In the genomic region with DNA sequence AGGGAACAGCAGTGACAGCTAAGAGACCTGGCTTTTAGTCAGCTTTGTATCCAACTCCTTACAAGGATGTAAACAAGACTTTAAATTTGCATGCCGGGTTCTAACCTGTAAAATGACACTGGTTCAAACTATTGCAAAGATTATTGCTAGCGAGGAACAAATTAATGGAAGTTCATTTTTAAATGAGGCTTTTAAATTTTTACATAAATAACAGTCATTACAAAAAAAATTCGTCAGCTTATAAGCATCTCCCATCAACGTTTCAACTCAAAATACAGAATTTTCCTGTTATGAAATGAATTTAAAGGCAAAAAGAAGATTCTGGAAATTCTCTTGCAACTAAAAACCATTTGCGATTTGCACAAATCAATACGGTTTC, we compare ENCODE assay signal across 8 cellular contexts. TPM values are rescaled to one million over a fixed set of nuclear protein-coding genes. Genes with fewer than 3 reads are reported as not detected.
DNase-seq lines count a peak whose midpoint lies in the region; ATAC-seq and TF ChIP-seq lines count a peak whose summit lies in the region.

No MANE protein-coding gene starts in this region.

- no peaks in the 10 kb centered on the region for H3K9me2 ChIP-seq in GM23248 (ENCODE audit: insufficient read depth)
- H3K9me2 ChIP-seq in SU-DHL-6 (replicated peaks; ENCODE audit: insufficient read depth, low read length) = no peaks in the 10 kb centered on the region

- peak overlapping the region; percentile 94 for H3K4me3 ChIP-seq in GM23248
- peak overlapping the region; percentile 91 for H3K4me3 ChIP-seq in SU-DHL-6 (ENCODE audit: insufficient read depth, low read length, poor library complexity, severe bottlenecking)
- peak overlapping the region; percentile 94 for H3K4me3 ChIP-seq in fibroblast of the aortic adventitia (ENCODE audit: low read depth, low read length)
- peak overlapping the region; percentile 85 for H3K4me3 ChIP-seq in skeletal muscle cell (ENCODE audit: low read depth, low read length)

- no peak for ATAC-seq in GM19455 (IDR thresholded peaks at IDR 0.05; ENCODE audit: unreplicated experiment)

- H3F3A ChIP-seq in GM23248 (ENCODE audit: insufficient read depth) (0 out of 2 replicates have a peak, but pooled peaks cover 4% of the 10 kb centered on the region), SU-DHL-6 (ENCODE audit: insufficient read depth) (peaks cover 5% of the 10 kb centered on the region)

- no peaks in the 10 kb centered on the region for H4K20me1 ChIP-seq in GM23248 (ENCODE audit: insufficient read depth)
- no peaks in the 10 kb centered on the region for H4K20me1 ChIP-seq in SU-DHL-6 (ENCODE audit: low read depth, low read length)

- DNase-seq in GM23248 (peak; percentile 10), fibroblast of the aortic adventitia (ENCODE audit: low read depth) (no peak), skeletal muscle cell (ENCODE audit: low read depth) (no peak), SHP77 (lab: John Stamatoyannopoulos, UW) (no peak), medulla oblongata (ENCODE audit: extremely low spot score) (no peak), posterior vena cava (ENCODE audit: low spot score) (no peak)

- H3K9me3 ChIP-seq in GM23248 (ENCODE audit: low read depth) (no peaks in the 10 kb centered on the region), SU-DHL-6 (ENCODE audit: insufficient read depth, low read length) (no peaks in the 10 kb centered on the region)

- H3K4me2 ChIP-seq in GM23248 (ENCODE audit: unreplicated experiment) = peak overlapping the region; percentile 91
- H3K4me2 ChIP-seq in SU-DHL-6 (ENCODE audit: low read depth, low read length, poor library complexity, severe bottlenecking) = peak overlapping the region; percentile 100

- H3K4me1 ChIP-seq in GM23248 (ENCODE audit: insufficient read depth) = peaks cover 9% of the 10 kb centered on the region

- intact Hi-C loops in posterior vena cava (cut with DNase I) = loop anchor here in 1 of 2 donors (5.0 to 10.0 kb wide), 2 partner anchors 185 to 222 kb away; no protein-coding TSS in a partner anchor

- H3K36me3 ChIP-seq in GM23248 (ENCODE audit: low read depth) = no peaks in the 10 kb centered on the region
- peaks cover 5% of the 10 kb centered on the region; the same call in 1 of the 2 replicates for H3K36me3 ChIP-seq in SU-DHL-6 (ENCODE audit: low read length)

- TF ChIP-seq CTCF in SU-DHL-6 (IDR thresholded peaks at IDR 0.05; ENCODE audit: insufficient read depth, low read length, poor library complexity, severe bottlenecking) (no peak), fibroblast of the aortic adventitia (IDR thresholded peaks at IDR 0.05; ENCODE audit: insufficient read depth, low read length) (no peak)

- H3K27ac ChIP-seq in GM23248 (peak overlapping the region; percentile 81), SU-DHL-6 (ENCODE audit: low read depth, low read length) (peak overlapping the region; percentile 37)

- in situ Hi-C loops in GM23248 (cut with MboI) = no loop called here

- H2AFZ ChIP-seq in GM23248 (peak overlapping the region; percentile 99), SU-DHL-6 (ENCODE audit: low read depth, low read length, severe bottlenecking) (peak overlapping the region; percentile 99)

- H3K27me3 ChIP-seq in GM23248 (replicated peaks; ENCODE audit: insufficient read depth) (no peaks in the 10 kb centered on the region), SU-DHL-6 (ENCODE audit: low read length) (no peaks in the 10 kb centered on the region)

- WGBS in GM23248 (ENCODE audit: low coverage in 1 of 2, low lambda C conversion rate in 2 of 2, missing lambda C conversion rate in 2 of 2), 2 experiments = 7 to 8% methylated on average over 6 of the region's 6 CpGs

- H3K9ac ChIP-seq in GM23248 (peak overlapping the region; percentile 92), SU-DHL-6 (ENCODE audit: low read length) (peak overlapping the region; percentile 79)

- H3K79me2 ChIP-seq in GM23248 (ENCODE audit: insufficient read depth) (peaks cover 21% of the 10 kb centered on the region), SU-DHL-6 (ENCODE audit: insufficient read depth, low read length) (peaks cover 11% of the 10 kb centered on the region)

RNA-seq across cellular contexts. Expression of gene KIF14, which starts 0.7 kb away (rescaled TPM):
- total RNA-seq in GM23248 (2014; rRNA removed; shearing (Covaris generic)) = 5.1 and 5.4 TPM in 2 replicates
- polyA plus RNA-seq in GM23248 (2016; fragmentation: Nextera tagmentation; extraction: Ambion mirVana) = 2.2 and 2.3 TPM in 2 replicates
- total RNA-seq in fibroblast of the aortic adventitia (ENCODE audit: low replicate concordance) = 1.8 and 13.4 TPM in 2 replicates
- total RNA-seq in posterior vena cava = under 1 TPM; 0.14 to 0.32 TPM

RNA-seq across cellular contexts. Expression of gene DDX59, which starts 49.8 kb away (rescaled TPM):
- total RNA-seq in GM23248 (2014; rRNA removed; shearing (Covaris generic)) = 14.2 and 19.2 TPM in 2 replicates
- 11.8 and 12.2 TPM in 2 replicates for polyA plus RNA-seq in GM23248 (2016; fragmentation: Nextera tagmentation; extraction: Ambion mirVana)
- total RNA-seq in fibroblast of the aortic adventitia (ENCODE audit: low replicate concordance) (20.3 and 26.4 TPM in 2 replicates), posterior vena cava (10 to 100 TPM; 27.1 to 27.6 TPM)
